16 cellular contexts compared by ENCODE assay signal in genomic region chr18:74715865-74716712, GRCh38.
"Had no signal": no experiment of that assay in that cellular context is flagged by ENCODE, and none has a peak within 500 bp of the region (broad histone marks: within the 10 kb centered on the region; RNA-seq: fewer than 3 reads in every experiment).

No MANE protein-coding gene starts in this region.

- H3K27me3 ChIP-seq: sigmoid colon, testis, upper lobe of right lung had no signal

- DNase-seq: activated CD4-positive, alpha-beta T cell treated with anti-CD3 and anti-CD28 coated beads for 1 hour; activated CD4-positive, alpha-beta T cell treated with anti-CD3 and anti-CD28 coated beads, Interleukin-2, amount 50 U/mL, for 4 hours; activated naive CD4-positive, alpha-beta T cell treated with anti-CD3 and anti-CD28 coated beads for 36 hours; activated naive CD8-positive, alpha-beta T cell treated with anti-CD3 and anti-CD28 coated beads, Interleukin-2, amount 50 U/mL, for 24 hours; aorta; left ventricle myocardium superior; mesendoderm; nephron progenitor cell; occipital lobe; psoas muscle; sigmoid colon; stimulated activated CD4-positive, alpha-beta T cell treated with anti-CD3 and anti-CD28 coated beads, Interleukin-1b, Interleukin-23, amount 100 ng/mL, for 48 hours; stimulated activated naive CD8-positive, alpha-beta T cell treated with anti-CD3 and anti-CD28 coated beads, Interleukin-15, amount 100 ng/mL, for 72 hours; T-helper 1 cell; testis; upper lobe of right lung had no signal

- H3K4me3 ChIP-seq: psoas muscle, sigmoid colon, testis, upper lobe of right lung had no signal

- H3K27ac ChIP-seq: psoas muscle, sigmoid colon, testis, upper lobe of right lung had no signal

- H3K36me3 ChIP-seq: sigmoid colon, upper lobe of right lung had no signal

- H3K4me1 ChIP-seq: psoas muscle, sigmoid colon, testis, upper lobe of right lung had no signal

- H3K9me3 ChIP-seq: psoas muscle, sigmoid colon, testis, upper lobe of right lung had no signal
